Comparison of ENCODE assay signal across 26 cellular contexts in genomic region chr5:124957063-124957462, GRCh38.
"Had no signal": no experiment of that assay in that cellular context is flagged by ENCODE, and none has a peak within 500 bp of the region (broad histone marks: within the 10 kb centered on the region; RNA-seq: fewer than 3 reads in every experiment).

No MANE protein-coding gene starts in this region.

- H3K27ac Mint-ChIP-seq: memory B cell; natural killer cell; stimulated activated naive CD8-positive, alpha-beta T cell treated with anti-CD3 and anti-CD28 coated beads, Interleukin-15, amount 100 ng/mL, for 72 hours; type B pancreatic cell had no signal

- H3K4me1 ChIP-seq: foreskin keratinocyte, heart right ventricle, lower lobe of right lung, pancreas, thyroid gland had no signal

- H3K27me3 Mint-ChIP-seq: memory B cell; stimulated activated naive CD8-positive, alpha-beta T cell treated with anti-CD3 and anti-CD28 coated beads, Interleukin-15, amount 100 ng/mL, for 72 hours had no signal

- H3K4me3 ChIP-seq: coronary artery, esophagus muscularis mucosa, heart right ventricle, lower lobe of right lung, pancreas, smooth muscle cell, thyroid gland had no signal

- H3K36me3 Mint-ChIP-seq: memory B cell, natural killer cell, type B pancreatic cell had no signal

- H3K4me3 Mint-ChIP-seq: memory B cell; natural killer cell; stimulated activated naive CD8-positive, alpha-beta T cell treated with anti-CD3 and anti-CD28 coated beads, Interleukin-15, amount 100 ng/mL, for 72 hours; type B pancreatic cell had no signal

- ATAC-seq: foreskin keratinocyte; heart right ventricle; left ventricle myocardium superior; lower lobe of right lung; natural killer cell; pancreas; sciatic nerve; stimulated activated naive CD8-positive, alpha-beta T cell treated with anti-CD3 and anti-CD28 coated beads, Interleukin-15, amount 100 ng/mL, for 72 hours had no signal

- H3K27ac ChIP-seq: coronary artery, esophagus muscularis mucosa, foreskin keratinocyte, heart right ventricle, lower lobe of right lung, neutrophil, pancreas, thyroid gland had no signal

- DNase-seq: dermis blood vessel endothelial cell; effector memory CD4-positive, alpha-beta T cell; foreskin keratinocyte; glutamatergic neuron; heart right ventricle; kidney glomerular epithelial cell; left ventricle myocardium superior; lower lobe of right lung; natural killer cell; pancreas; stimulated activated CD4-positive, alpha-beta T cell treated with anti-CD3 and anti-CD28 coated beads, Interleukin-12 subunit alpha, Interleukin-12 subunit beta, amount 100 ng/mL, for 4 hours; stimulated activated CD4-positive, alpha-beta T cell treated with anti-CD3 and anti-CD28 coated beads, Interleukin-1b, Interleukin-23, amount 100 ng/mL, for 48 hours; stimulated activated CD4-positive, alpha-beta T cell treated with anti-CD3 and anti-CD28 coated beads, Interleukin-4, amount 100 ng/mL, for 1 hour; stimulated activated CD8-positive, alpha-beta memory T cell treated with anti-CD3 and anti-CD28 coated beads, Interleukin-4, amount 100 ng/mL, for 48 hours; stimulated activated naive CD4-positive, alpha-beta T cell; stimulated activated naive CD8-positive, alpha-beta T cell treated with anti-CD3 and anti-CD28 coated beads, Interleukin-15, amount 100 ng/mL, for 72 hours had no signal

- FAIRE-seq: endothelial cell of umbilical vein, islet of Langerhans, pancreas had no signal

- H3K36me3 ChIP-seq: esophagus muscularis mucosa, heart right ventricle, lower lobe of right lung, neutrophil, pancreas, thyroid gland had no signal

- H3K9me3 ChIP-seq: esophagus muscularis mucosa, heart right ventricle, lower lobe of right lung, neutrophil, pancreas, thyroid gland had no signal

- H3K9me3 Mint-ChIP-seq: memory B cell, natural killer cell, type B pancreatic cell had no signal

- H3K4me2 ChIP-seq: smooth muscle cell had no signal

- H3K4me1 Mint-ChIP-seq: stimulated activated naive CD8-positive, alpha-beta T cell treated with anti-CD3 and anti-CD28 coated beads, Interleukin-15, amount 100 ng/mL, for 72 hours had no signal

- H3K27me3 ChIP-seq: esophagus muscularis mucosa, foreskin keratinocyte, heart right ventricle, neutrophil, pancreas, thyroid gland had no signal
